Comparison of ENCODE assay signal across 1 cellular context in the genomic region with DNA sequence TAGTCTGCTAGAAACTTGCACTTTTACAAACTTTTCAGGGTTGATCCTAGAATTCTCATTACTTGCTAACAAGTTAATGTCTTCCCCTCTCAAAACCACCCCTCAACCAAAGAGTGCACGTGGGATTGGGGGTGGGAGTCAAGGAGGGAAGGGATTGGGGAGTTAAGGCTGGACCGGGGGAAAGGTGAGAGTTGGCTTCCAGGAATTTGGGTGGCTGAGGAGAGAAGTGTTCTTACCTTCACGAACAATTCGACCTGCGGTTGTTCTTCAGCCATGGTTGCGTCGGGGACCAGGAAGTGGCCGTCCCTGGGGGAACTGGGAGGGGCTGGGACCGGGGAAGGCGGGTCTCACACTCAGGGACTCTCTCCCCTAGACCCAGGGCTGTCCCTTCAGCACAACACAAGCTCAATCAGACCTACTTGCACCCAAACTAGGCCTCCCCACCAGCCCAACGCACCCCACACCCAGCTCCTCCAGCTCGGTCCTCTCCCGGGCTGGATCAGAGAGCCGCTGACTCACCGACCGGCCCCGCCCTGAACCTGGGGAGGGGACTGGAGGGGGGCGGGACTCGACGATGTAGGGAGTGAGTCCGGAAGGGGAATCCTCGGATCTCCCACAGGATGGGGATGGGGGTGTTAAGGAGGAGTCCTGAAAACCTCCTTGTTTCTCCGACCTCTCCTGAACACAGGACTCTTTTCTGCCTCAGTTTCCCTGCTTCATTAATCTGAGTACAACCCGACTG.
TF ChIP-seq lines count a peak whose summit lies in the region.

A gene (minus strand): TSS at position 505 of the 742 bp plus-strand sequence. CDS start 230 bp downstream, at position 275.

TF ChIP-seq in K562, 482 proteins besides CTCF, POLR2A, EP300 and RAD21 (continued from another document and continues in another):
- TF ChIP-seq, protein P1, sequence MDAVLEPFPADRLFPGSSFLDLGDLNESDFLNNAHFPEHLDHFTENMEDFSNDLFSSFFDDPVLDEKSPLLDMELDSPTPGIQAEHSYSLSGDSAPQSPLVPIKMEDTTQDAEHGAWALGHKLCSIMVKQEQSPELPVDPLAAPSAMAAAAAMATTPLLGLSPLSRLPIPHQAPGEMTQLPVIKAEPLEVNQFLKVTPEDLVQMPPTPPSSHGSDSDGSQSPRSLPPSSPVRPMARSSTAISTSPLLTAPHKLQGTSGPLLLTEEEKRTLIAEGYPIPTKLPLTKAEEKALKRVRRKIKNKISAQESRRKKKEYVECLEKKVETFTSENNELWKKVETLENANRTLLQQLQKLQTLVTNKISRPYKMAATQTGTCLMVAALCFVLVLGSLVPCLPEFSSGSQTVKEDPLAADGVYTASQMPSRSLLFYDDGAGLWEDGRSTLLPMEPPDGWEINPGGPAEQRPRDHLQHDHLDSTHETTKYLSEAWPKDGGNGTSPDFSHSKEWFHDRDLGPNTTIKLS (IDR thresholded peaks at IDR 0.05; ENCODE audit: borderline replicate concordance, low read depth), result no peak
- TF ChIP-seq, protein P2, sequence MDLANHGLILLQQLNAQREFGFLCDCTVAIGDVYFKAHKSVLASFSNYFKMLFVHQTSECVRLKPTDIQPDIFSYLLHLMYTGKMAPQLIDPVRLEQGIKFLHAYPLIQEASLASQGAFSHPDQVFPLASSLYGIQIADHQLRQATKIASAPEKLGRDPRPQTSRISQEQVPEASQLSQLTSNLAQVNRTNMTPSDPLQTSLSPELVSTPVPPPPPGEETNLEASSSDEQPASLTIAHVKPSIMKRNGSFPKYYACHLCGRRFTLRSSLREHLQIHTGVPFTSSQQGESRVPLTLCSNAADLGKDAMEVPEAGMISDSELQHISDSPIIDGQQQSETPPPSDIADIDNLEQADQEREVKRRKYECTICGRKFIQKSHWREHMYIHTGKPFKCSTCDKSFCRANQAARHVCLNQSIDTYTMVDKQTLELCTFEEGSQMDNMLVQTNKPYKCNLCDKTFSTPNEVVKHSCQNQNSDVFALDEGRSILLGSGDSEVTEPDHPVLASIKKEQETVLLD (IDR thresholded peaks at IDR 0.05), result 0 out of 2 replicates have a peak, but pooled peaks have one; percentile 16
- peak; percentile 3; the same call in 1 of the 2 replicates for TF ChIP-seq NFXL1 (CRISPR knock-in tag; IDR thresholded peaks at IDR 0.05)
- peak in 1 of 2 experiments; percentile 68; a peak in 1 of 4 replicates for TF ChIP-seq SRF (CRISPR knock-in tag; IDR thresholded peaks at IDR 0.05)
- TF ChIP-seq ATF1 (CRISPR knock-in tag; IDR thresholded peaks at IDR 0.05), result no peak
- TF ChIP-seq ATF1 (tag; IDR thresholded peaks at IDR 0.05), result peak; percentile 69
- peak; percentile 1 for TF ChIP-seq NCOA4 (IDR thresholded peaks at IDR 0.05; ENCODE audit: partially characterized antibody)
- TF ChIP-seq, protein P3, sequence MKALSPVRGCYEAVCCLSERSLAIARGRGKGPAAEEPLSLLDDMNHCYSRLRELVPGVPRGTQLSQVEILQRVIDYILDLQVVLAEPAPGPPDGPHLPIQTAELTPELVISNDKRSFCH (CRISPR knock-in tag; IDR thresholded peaks at IDR 0.05), result no peak
- TF ChIP-seq, protein P3 (tag; IDR thresholded peaks at IDR 0.05), result peak; percentile 62
- TF ChIP-seq ZC3H11A (IDR thresholded peaks at IDR 0.05; ENCODE audit: low read depth, low read length), result 0 out of 2 replicates have a peak, but pooled peaks have one; percentile 46
- peak; percentile 85 for TF ChIP-seq BRD4 (IDR thresholded peaks at IDR 0.05)
- TF ChIP-seq PYGO2 (tag; IDR thresholded peaks at IDR 0.05), result no peak; the same call in 1 of the 2 replicates
- TF ChIP-seq, protein P4, sequence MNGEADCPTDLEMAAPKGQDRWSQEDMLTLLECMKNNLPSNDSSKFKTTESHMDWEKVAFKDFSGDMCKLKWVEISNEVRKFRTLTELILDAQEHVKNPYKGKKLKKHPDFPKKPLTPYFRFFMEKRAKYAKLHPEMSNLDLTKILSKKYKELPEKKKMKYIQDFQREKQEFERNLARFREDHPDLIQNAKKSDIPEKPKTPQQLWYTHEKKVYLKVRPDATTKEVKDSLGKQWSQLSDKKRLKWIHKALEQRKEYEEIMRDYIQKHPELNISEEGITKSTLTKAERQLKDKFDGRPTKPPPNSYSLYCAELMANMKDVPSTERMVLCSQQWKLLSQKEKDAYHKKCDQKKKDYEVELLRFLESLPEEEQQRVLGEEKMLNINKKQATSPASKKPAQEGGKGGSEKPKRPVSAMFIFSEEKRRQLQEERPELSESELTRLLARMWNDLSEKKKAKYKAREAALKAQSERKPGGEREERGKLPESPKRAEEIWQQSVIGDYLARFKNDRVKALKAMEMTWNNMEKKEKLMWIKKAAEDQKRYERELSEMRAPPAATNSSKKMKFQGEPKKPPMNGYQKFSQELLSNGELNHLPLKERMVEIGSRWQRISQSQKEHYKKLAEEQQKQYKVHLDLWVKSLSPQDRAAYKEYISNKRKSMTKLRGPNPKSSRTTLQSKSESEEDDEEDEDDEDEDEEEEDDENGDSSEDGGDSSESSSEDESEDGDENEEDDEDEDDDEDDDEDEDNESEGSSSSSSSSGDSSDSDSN (IDR thresholded peaks at IDR 0.05; ENCODE audit: borderline replicate concordance in 1 of 2, low read depth in 2 of 2, low read length in 2 of 2), result peak in 1 of 2 experiments; percentile 83; a peak in 3 of 4 replicates
- TF ChIP-seq DDX20 (tag; IDR thresholded peaks at IDR 0.05; ENCODE audit: low read depth), result no peak
- peak; percentile 93 for TF ChIP-seq NEUROD1 (IDR thresholded peaks at IDR 0.05; ENCODE audit: borderline replicate concordance, low read depth, low read length, partially characterized antibody)
- peak; percentile 66 for TF ChIP-seq CREB1 (IDR thresholded peaks at IDR 0.05)
- no peak for TF ChIP-seq CREB1 (CRISPR knock-in tag; IDR thresholded peaks at IDR 0.05)
- no peak for TF ChIP-seq CCAR2 (IDR thresholded peaks at IDR 0.05; ENCODE audit: low read depth, low read length)
- peak; percentile 37; the same call in 1 of the 2 replicates for TF ChIP-seq ZNF23 (CRISPR knock-in tag; IDR thresholded peaks at IDR 0.05)
- TF ChIP-seq ZBTB17 (CRISPR knock-in tag; IDR thresholded peaks at IDR 0.05), result peak; percentile 78; the same call in 1 of the 2 replicates
- TF ChIP-seq, protein P5, sequence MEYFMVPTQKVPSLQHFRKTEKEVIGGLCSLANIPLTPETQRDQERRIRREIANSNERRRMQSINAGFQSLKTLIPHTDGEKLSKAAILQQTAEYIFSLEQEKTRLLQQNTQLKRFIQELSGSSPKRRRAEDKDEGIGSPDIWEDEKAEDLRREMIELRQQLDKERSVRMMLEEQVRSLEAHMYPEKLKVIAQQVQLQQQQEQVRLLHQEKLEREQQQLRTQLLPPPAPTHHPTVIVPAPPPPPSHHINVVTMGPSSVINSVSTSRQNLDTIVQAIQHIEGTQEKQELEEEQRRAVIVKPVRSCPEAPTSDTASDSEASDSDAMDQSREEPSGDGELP (CRISPR knock-in tag; IDR thresholded peaks at IDR 0.05; ENCODE audit: borderline replicate concordance), result no peak
- TF ChIP-seq CEBPB (tag; IDR thresholded peaks at IDR 0.05), result no peak
- no peak for TF ChIP-seq TOE1 (IDR thresholded peaks at IDR 0.05; ENCODE audit: borderline replicate concordance)
- TF ChIP-seq TOE1 (CRISPR knock-in tag; IDR thresholded peaks at IDR 0.05; ENCODE audit: borderline replicate concordance, low read depth), result peak; percentile 79
- TF ChIP-seq, protein P6, sequence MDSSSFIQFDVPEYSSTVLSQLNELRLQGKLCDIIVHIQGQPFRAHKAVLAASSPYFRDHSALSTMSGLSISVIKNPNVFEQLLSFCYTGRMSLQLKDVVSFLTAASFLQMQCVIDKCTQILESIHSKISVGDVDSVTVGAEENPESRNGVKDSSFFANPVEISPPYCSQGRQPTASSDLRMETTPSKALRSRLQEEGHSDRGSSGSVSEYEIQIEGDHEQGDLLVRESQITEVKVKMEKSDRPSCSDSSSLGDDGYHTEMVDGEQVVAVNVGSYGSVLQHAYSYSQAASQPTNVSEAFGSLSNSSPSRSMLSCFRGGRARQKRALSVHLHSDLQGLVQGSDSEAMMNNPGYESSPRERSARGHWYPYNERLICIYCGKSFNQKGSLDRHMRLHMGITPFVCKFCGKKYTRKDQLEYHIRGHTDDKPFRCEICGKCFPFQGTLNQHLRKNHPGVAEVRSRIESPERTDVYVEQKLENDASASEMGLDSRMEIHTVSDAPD (CRISPR knock-in tag; IDR thresholded peaks at IDR 0.05), result no peak
- TF ChIP-seq COPS2 (conservative IDR thresholded peaks at IDR 0.05), result no peak
- no peak for TF ChIP-seq NFYB (IDR thresholded peaks at IDR 0.05; ENCODE audit: extremely low read depth, insufficient read length)
- TF ChIP-seq, protein P7, sequence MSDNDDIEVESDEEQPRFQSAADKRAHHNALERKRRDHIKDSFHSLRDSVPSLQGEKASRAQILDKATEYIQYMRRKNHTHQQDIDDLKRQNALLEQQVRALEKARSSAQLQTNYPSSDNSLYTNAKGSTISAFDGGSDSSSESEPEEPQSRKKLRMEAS (CRISPR knock-in tag; IDR thresholded peaks at IDR 0.05), result peak; percentile 8; the same call in 1 of the 2 replicates
- TF ChIP-seq BRF1 (IDR thresholded peaks at IDR 0.05; ENCODE audit: borderline replicate concordance, extremely low read depth, insufficient read length), result no peak
- peak; percentile 80 for TF ChIP-seq TAF7 (tag; IDR thresholded peaks at IDR 0.05)
- peak; percentile 48 for TF ChIP-seq HNRNPK (IDR thresholded peaks at IDR 0.05; ENCODE audit: low read depth, low read length, poor library complexity, severe bottlenecking)
- TF ChIP-seq HDAC2 (IDR thresholded peaks at IDR 0.05), result peak; percentile 30
- TF ChIP-seq MBD2 (IDR thresholded peaks at IDR 0.05; ENCODE audit: borderline replicate concordance, low read depth), result no peak
- TF ChIP-seq DNMT1 (IDR thresholded peaks at IDR 0.05), result peak; percentile 15; the same call in 1 of the 2 replicates
- 0 out of 2 replicates have a peak, but pooled peaks have one; percentile 46 for TF ChIP-seq HDAC8 (tag; IDR thresholded peaks at IDR 0.05)
- TF ChIP-seq, protein P8, sequence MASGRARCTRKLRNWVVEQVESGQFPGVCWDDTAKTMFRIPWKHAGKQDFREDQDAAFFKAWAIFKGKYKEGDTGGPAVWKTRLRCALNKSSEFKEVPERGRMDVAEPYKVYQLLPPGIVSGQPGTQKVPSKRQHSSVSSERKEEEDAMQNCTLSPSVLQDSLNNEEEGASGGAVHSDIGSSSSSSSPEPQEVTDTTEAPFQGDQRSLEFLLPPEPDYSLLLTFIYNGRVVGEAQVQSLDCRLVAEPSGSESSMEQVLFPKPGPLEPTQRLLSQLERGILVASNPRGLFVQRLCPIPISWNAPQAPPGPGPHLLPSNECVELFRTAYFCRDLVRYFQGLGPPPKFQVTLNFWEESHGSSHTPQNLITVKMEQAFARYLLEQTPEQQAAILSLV (tag; IDR thresholded peaks at IDR 0.05), result 0 out of 2 replicates have a peak, but pooled peaks have one; percentile 55
